Comparison of ENCODE assay signal across 18 cellular contexts in the genomic region with DNA sequence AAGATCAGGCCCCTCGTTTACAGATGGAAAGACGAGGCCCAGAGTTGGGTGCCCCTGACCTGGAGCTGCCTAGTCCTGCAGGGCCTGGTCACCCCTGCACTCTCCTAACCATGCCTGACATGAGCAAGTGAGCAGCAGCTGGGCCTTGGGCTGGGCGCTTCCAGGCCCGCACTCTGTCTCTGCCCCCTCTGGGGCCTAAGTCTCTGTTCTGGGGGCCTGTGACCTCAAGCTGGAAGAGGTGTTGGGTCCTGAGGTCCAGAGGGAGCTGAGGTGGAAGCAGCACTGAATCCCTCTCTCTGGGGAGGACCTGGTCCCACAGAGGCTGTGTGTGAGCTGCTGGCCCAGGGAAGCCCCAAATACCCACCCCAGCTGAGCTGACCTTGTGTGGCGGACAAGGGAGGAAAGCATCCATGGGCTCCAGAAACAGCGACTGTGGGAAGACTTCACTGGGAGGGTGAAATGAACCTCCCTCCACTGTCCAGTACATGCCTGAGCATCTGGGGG. TPM values are rescaled to one million over a fixed set of nuclear protein-coding genes. Genes with fewer than 3 reads are reported as not detected.
A peak's percentile ranks its signal among the peaks of the same experiment; 100 is the strongest.
DNase-seq lines count a peak whose midpoint lies in the region; ATAC-seq and TF ChIP-seq lines count a peak whose summit lies in the region.
"Had no signal": no experiment of that assay in that cellular context is flagged by ENCODE, and none has a peak within 500 bp of the region (broad histone marks: within the 10 kb centered on the region; RNA-seq: fewer than 3 reads in every experiment).

No MANE protein-coding gene starts in this region.

- ATAC-seq in left ventricle myocardium superior (no peak), Right ventricle myocardium inferior (no peak), HG03354 (IDR thresholded peaks at IDR 0.05; ENCODE audit: poor library complexity, severe bottlenecking, unreplicated experiment) (no peak)
- ATAC-seq: PC-3 had no signal

- H2BK12ac ChIP-seq in mesenchymal stem cell (ENCODE audit: low read length in 2 of 2): peak overlapping the region in 1 of 2 experiments; percentile 43

- H3K9ac ChIP-seq in Loucy (ENCODE audit: low read depth, low read length, poor library complexity, severe bottlenecking) (peak overlapping the region; percentile 61), mesenchymal stem cell (ENCODE audit: low read length) (no peak overlapping the region)

- TF ChIP-seq POLR2A in vagina (IDR thresholded peaks at IDR 0.05): no peak

- intact Hi-C loops in left ventricle myocardium superior (cut with micrococcal nuclease): no loop called here
- intact Hi-C loops in Right ventricle myocardium inferior (cut with DNase I): no loop called here
- intact Hi-C loops in vagina (cut with DNase I): loop anchor here (10.0 kb wide), 1 partner anchor 155 kb away; no protein-coding TSS in a partner anchor

- TF ChIP-seq CTCF in Loucy (conservative IDR thresholded peaks at IDR 0.05; ENCODE audit: low read length) (no peak), vagina (IDR thresholded peaks at IDR 0.05) (no peak)

- peaks cover 3% of the 10 kb centered on the region; the same call in 1 of the 2 replicates for H3K79me2 ChIP-seq in Loucy (ENCODE audit: insufficient read depth, low read length)

- H4K91ac ChIP-seq in mesenchymal stem cell (ENCODE audit: low read length): no peak overlapping the region

- H3K27ac ChIP-seq in mesenchymal stem cell (ENCODE audit: low read length, poor library complexity, severe bottlenecking): no peak overlapping the region
- peak overlapping the region; percentile 44 for H3K27ac ChIP-seq in vagina
- H3K27ac ChIP-seq: SK-N-MC had no signal

- WGBS in mesenchymal stem cell: 88% methylated on average over 6 of the region's 6 CpGs

- no peaks in the 10 kb centered on the region for H3K9me2 ChIP-seq in Loucy (replicated peaks; ENCODE audit: low read depth, low read length)

- H3K4me1 ChIP-seq in Loucy (ENCODE audit: insufficient read depth, low read length, poor library complexity, severe bottlenecking) (peaks cover 39% of the 10 kb centered on the region), mesenchymal stem cell (ENCODE audit: control insufficient read depth, insufficient read depth, low read depth, low read length) (peaks cover 16% of the 10 kb centered on the region), vagina (peaks cover 15% of the 10 kb centered on the region)

- peak; percentile 13 for DNase-seq in left ventricle myocardium superior
- DNase-seq in Right ventricle myocardium inferior (ENCODE audit: missing footprints): no peak
- DNase-seq in mesenchymal stem cell: no peak
- DNase-seq in vagina (ENCODE audit: extremely low spot score in 2 of 2): no peak
- DNase-seq in activated naive CD4-positive, alpha-beta T cell (lab: John Stamatoyannopoulos, UW): no peak
- no peak for DNase-seq in hepatic stellate cell (ENCODE audit: low spot score)
- DNase-seq: CD4-positive, CD25-positive, alpha-beta regulatory T cell; DMS53; H9; NCI-H1048; NCI-H146; NCI-H2081; NCI-H510A; NCI-H82; PC-3 had no signal

- no peaks in the 10 kb centered on the region for H3K27me3 ChIP-seq in Loucy (ENCODE audit: insufficient read depth, low read length, poor library complexity, severe bottlenecking)
- peaks cover 0 to 14% of the 10 kb centered on the region in 2 experiments for H3K27me3 ChIP-seq in mesenchymal stem cell (ENCODE audit: control insufficient read depth in 1 of 2, insufficient read depth in 1 of 2, low read length in 2 of 2)
- no peaks in the 10 kb centered on the region for H3K27me3 ChIP-seq in vagina

- H3K23ac ChIP-seq in mesenchymal stem cell (ENCODE audit: low read length in 2 of 2): no peak overlapping the region

- no peaks in the 10 kb centered on the region for H3K79me1 ChIP-seq in mesenchymal stem cell (replicated peaks; ENCODE audit: low read length, poor library complexity, severe bottlenecking)

- H3K36me3 ChIP-seq in Loucy (ENCODE audit: insufficient read depth, low read length) (no peaks in the 10 kb centered on the region), mesenchymal stem cell (ENCODE audit: control insufficient read depth in 1 of 2, insufficient read depth in 2 of 2, low read depth in 1 of 2, low read length in 2 of 2) (no peaks in the 10 kb centered on the region), vagina (no peaks in the 10 kb centered on the region)

- H4K20me1 ChIP-seq in Loucy (ENCODE audit: insufficient read depth, low read length, poor library complexity, severe bottlenecking): no peaks in the 10 kb centered on the region

- H2BK5ac ChIP-seq in mesenchymal stem cell (ENCODE audit: low read depth, low read length, poor library complexity, severe bottlenecking): no peak overlapping the region

- H2BK120ac ChIP-seq in mesenchymal stem cell (ENCODE audit: low read depth, low read length): no peak overlapping the region

- H2AFZ ChIP-seq in Loucy (ENCODE audit: low read length) (no peak overlapping the region), mesenchymal stem cell (ENCODE audit: low read depth, low read length) (no peak overlapping the region)

- H4K8ac ChIP-seq in mesenchymal stem cell (ENCODE audit: low read length): no peak overlapping the region

- peak overlapping the region; percentile 55 for H3K4me3 ChIP-seq in Loucy (ENCODE audit: low read length, poor library complexity, severe bottlenecking)
- no peak overlapping the region for H3K4me3 ChIP-seq in mesenchymal stem cell (ENCODE audit: insufficient read depth in 1 of 2, low read depth in 1 of 2, low read length in 2 of 2)
- H3K4me3 ChIP-seq in vagina: no peak overlapping the region
- H3K4me3 ChIP-seq: SK-N-MC had no signal

- H3K4ac ChIP-seq in mesenchymal stem cell (ENCODE audit: low read depth in 1 of 2, low read length in 2 of 2): no peak overlapping the region

- H3K4me2 ChIP-seq in Loucy (ENCODE audit: low read depth, low read length, poor library complexity, severe bottlenecking) (peak overlapping the region; percentile 58), mesenchymal stem cell (ENCODE audit: low read length, poor library complexity, severe bottlenecking) (no peak overlapping the region)

- H2BK15ac ChIP-seq in mesenchymal stem cell (ENCODE audit: low read depth, poor library complexity, severe bottlenecking): peak overlapping the region; percentile 63

- H3K14ac ChIP-seq in mesenchymal stem cell (ENCODE audit: low read length in 2 of 2): no peak overlapping the region

- H3K18ac ChIP-seq in mesenchymal stem cell (ENCODE audit: low read depth in 1 of 2, low read length in 2 of 2): no peak overlapping the region

- no peaks in the 10 kb centered on the region for H3F3A ChIP-seq in Loucy (ENCODE audit: low read depth)

- no peak overlapping the region for H2AK5ac ChIP-seq in mesenchymal stem cell (ENCODE audit: low read length, severe bottlenecking)

- H3K9me3 ChIP-seq in Loucy (ENCODE audit: insufficient read depth, low read depth, low read length) (no peaks in the 10 kb centered on the region), mesenchymal stem cell (ENCODE audit: control insufficient read depth, low read length) (no peaks in the 10 kb centered on the region), vagina (no peaks in the 10 kb centered on the region)

RNA-seq across cellular contexts. Expression of a gene that starts 46.1 kb away (rescaled TPM):
- total RNA-seq in left ventricle myocardium superior (177 TPM), Right ventricle myocardium inferior (182 TPM), vagina (73.2 TPM)
- 65.7 TPM for polyA plus RNA-seq in mesenchymal stem cell (2013, experiment 1 of 2)
- 65.6 TPM for polyA plus RNA-seq in mesenchymal stem cell (2013, experiment 2 of 2)
